36 cellular contexts compared by ENCODE assay signal in the genomic region with DNA sequence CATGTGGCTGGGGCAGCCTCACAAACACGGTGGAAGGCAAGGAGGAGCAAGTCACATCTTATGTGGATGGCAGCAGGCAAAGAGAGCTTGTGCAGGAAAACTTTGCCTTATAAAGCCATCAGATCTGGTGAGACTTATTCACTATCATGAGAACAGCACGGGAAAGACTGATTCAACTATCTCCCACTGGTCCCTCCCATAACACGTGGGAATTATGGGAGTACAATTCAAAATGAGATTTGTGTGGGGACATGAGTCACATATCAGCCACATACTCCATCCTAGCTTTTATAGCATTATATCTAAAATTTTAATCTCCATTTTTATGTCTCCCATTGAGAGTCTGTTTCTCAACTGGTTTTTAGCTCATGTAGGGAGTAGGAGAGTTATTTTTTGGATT. TPM values are rescaled to one million over a fixed set of nuclear protein-coding genes. Genes with fewer than 3 reads are reported as not detected.
"Had no signal": no experiment of that assay in that cellular context is flagged by ENCODE, and none has a peak within 500 bp of the region (broad histone marks: within the 10 kb centered on the region; RNA-seq: fewer than 3 reads in every experiment).

No MANE protein-coding gene starts in this region.

- H3K27ac Mint-ChIP-seq: activated CD8-positive, alpha-beta T cell treated with anti-CD3 and anti-CD28 coated beads for 36 hours; activated naive CD4-positive, alpha-beta T cell treated with anti-CD3 and anti-CD28 coated beads for 36 hours; activated naive CD8-positive, alpha-beta T cell; activated T-helper 2 cell treated with anti-CD3 and anti-CD28 coated beads, Interferon-gamma antibody, Interleukin-2, Interleukin-4, amounts not matched to agents 10 μg/mL and 5 μg/mL and 100 μg/mL, durations not matched to agents 14 hours and 24 hours and 36 hours; T-cell; T-helper 17 cell had no signal

- H3K4me3 Mint-ChIP-seq: activated CD8-positive, alpha-beta T cell treated with anti-CD3 and anti-CD28 coated beads for 36 hours; activated naive CD4-positive, alpha-beta T cell treated with anti-CD3 and anti-CD28 coated beads for 36 hours; activated naive CD8-positive, alpha-beta T cell; central memory CD8-positive, alpha-beta T cell; T-cell; T-helper 17 cell had no signal

- ATAC-seq: activated CD8-positive, alpha-beta T cell treated with anti-CD3 and anti-CD28 coated beads for 36 hours; PC-3; SK-N-SH treated with all-trans-retinoic acid at 6 μM for 48 hours; T-cell; T-helper 17 cell had no signal

- H3K27me3 Mint-ChIP-seq: activated CD8-positive, alpha-beta T cell treated with anti-CD3 and anti-CD28 coated beads for 36 hours; activated naive CD8-positive, alpha-beta T cell; central memory CD8-positive, alpha-beta T cell; T-cell; T-helper 17 cell had no signal

- H3K9me3 Mint-ChIP-seq: central memory CD8-positive, alpha-beta T cell; T-cell had no signal

- H3K36me3 Mint-ChIP-seq: activated naive CD8-positive, alpha-beta T cell; T-cell had no signal

- DNase-seq: activated CD4-positive, alpha-beta T cell treated with anti-CD3 and anti-CD28 coated beads for 4 hours; activated CD4-positive, alpha-beta T cell treated with anti-CD3 and anti-CD28 coated beads, Interleukin-2, amount 50 U/mL, for 4 hours; activated CD4-positive, CD25-positive, alpha-beta regulatory T cell; activated CD8-positive, alpha-beta T cell treated with anti-CD3 and anti-CD28 coated beads for 36 hours; activated gamma-delta T cell; activated naive CD4-positive, alpha-beta T cell treated with anti-CD3 and anti-CD28 coated beads for 36 hours; activated T-cell treated with anti-CD3 and anti-CD28 coated beads, Interleukin-2, amount 50 U/mL, for 1 hour; amygdala; Kasumi-1; KG1; MM.1S; MV-4-11; NCI-H1092; NCI-H1436 treated with DMSO at 0.1 percent for 48 hours; NCI-H1694 treated with DMSO at 0.1 percent for 48 hours; NCI-H2029; NCI-H345; NCI-H524 treated with DMSO at 0.1 percent for 48 hours; NK-92 treated with Interleukin-12 subunit alpha and Interleukin-12 subunit beta, amount 100 ng/mL, for 24 hours; PC-3; Peyer's patch; RPMI8226; SHP77 treated with DMSO at 0.1 percent for 48 hours; T-cell; T-helper 17 cell; T1000; WERI-Rb-1 had no signal

RNA-seq across cellular contexts. Expression of a gene that starts 45.7 kb away (rescaled TPM):
- total RNA-seq: ascending aorta, cardiac muscle cell, chondrocyte, NCI-H460, PC-3, SJSA1 had no signal
